8 cellular contexts compared by ENCODE assay signal in the genomic region with DNA sequence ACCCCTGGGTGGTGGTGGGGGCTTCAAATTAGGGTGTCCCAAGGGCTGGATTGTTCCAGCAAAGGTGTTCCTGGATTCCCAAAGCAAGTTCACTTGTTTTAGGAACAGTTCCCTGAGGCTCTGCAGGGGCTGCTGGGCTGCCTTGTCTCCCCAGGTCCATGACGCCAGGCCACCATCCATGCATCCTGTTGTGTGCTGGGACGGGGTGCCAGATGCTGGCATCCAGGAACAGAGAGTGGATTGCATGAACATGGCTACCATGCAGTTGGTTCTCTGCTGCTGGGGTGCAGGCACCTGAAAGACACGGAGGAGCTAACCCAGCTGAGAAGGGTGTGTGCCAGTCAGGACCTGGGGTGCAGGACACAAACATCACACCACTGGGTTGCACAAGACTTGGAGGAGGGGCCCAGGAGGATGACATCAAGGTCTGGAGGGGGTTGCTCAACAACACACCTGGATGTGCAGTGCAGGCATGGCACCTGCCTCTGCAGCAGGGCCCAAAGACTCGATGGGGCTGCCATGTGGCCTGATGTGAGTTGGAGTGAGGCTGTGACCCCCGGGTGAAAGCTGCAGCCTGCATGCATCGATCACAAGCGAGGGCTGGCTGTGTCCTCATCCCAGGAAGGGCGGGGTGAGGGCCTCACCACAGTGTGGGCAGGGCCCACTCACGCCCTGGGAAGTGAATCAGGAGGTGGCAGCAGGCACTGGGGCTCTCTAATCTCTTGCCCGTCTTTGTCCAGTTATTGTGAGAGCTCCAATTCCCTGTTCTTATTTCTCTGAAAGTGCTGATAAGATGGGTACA.
DNase-seq lines count a peak whose midpoint lies in the region; ATAC-seq and TF ChIP-seq lines count a peak whose summit lies in the region.
"Had no signal": no experiment of that assay in that cellular context is flagged by ENCODE, and none has a peak within 500 bp of the region (broad histone marks: within the 10 kb centered on the region; RNA-seq: fewer than 3 reads in every experiment).

No MANE protein-coding gene starts in this region.

- H3K9me3 ChIP-seq in OCI-LY3 (ENCODE audit: insufficient read depth, low read length) (no peaks in the 10 kb centered on the region), breast epithelium (no peaks in the 10 kb centered on the region)

- peaks cover 9% of the 10 kb centered on the region for H3K4me1 Mint-ChIP-seq in GM23338
- peaks cover 20 to 76% (median 62%) of the 10 kb centered on the region in 4 donors for H3K4me1 Mint-ChIP-seq in naive thymus-derived CD8-positive, alpha-beta T cell
- no peaks in the 10 kb centered on the region for H3K4me1 Mint-ChIP-seq in type B pancreatic cell (ENCODE audit: unreplicated experiment)

- H3K9ac ChIP-seq in OCI-LY3 (ENCODE audit: low read length), result no peak overlapping the region

- H3K27ac ChIP-seq in GM23338 (ENCODE audit: low read depth) (no peak overlapping the region), OCI-LY3 (ENCODE audit: low read length) (no peak overlapping the region), breast epithelium (peak overlapping the region; percentile 18 to 76)

- H3K36me3 Mint-ChIP-seq in GM23338 (ENCODE audit: low read depth) (no peaks in the 10 kb centered on the region), type B pancreatic cell (no peaks in the 10 kb centered on the region)
- no peaks in the 10 kb centered on the region for H3K36me3 Mint-ChIP-seq in naive thymus-derived CD8-positive, alpha-beta T cell

- H3K4me1 ChIP-seq in GM23338 (ENCODE audit: insufficient read depth) (peaks cover 8% of the 10 kb centered on the region), OCI-LY3 (ENCODE audit: low read length) (peaks cover 36% of the 10 kb centered on the region), breast epithelium (no peaks in the 10 kb centered on the region)

- intact Hi-C loops in breast epithelium (cut with DNase I; ENCODE audit: low total_unique reads), result no loop called here

- H3K4me3 ChIP-seq in GM23338 (no peak overlapping the region), OCI-LY3 (ENCODE audit: low read length) (no peak overlapping the region), breast epithelium (no peak overlapping the region)

- POLR2A ChIA-PET in naive thymus-derived CD8-positive, alpha-beta T cell (lab: Charles Lee), result interaction anchor here (0.7 to 3.2 kb wide), 9 partner anchors 11 to 488 kb away, joined by 3 to 28 read pairs (median 4); partner anchors contain the start of genes C22orf39, CDC45, ESS2 and MRPL40

- H2AFZ ChIP-seq in GM23338 (peak overlapping the region; percentile 18; the same call in 1 of the 2 replicates), OCI-LY3 (ENCODE audit: low read depth, low read length) (peak overlapping the region; percentile 53)

- H3K27me3 ChIP-seq in GM23338 (ENCODE audit: insufficient read depth) (no peaks in the 10 kb centered on the region), OCI-LY3 (ENCODE audit: low read depth, low read length) (no peaks in the 10 kb centered on the region), breast epithelium (peaks cover 0 to 6% of the 10 kb centered on the region in 2 donors)

- no peaks in the 10 kb centered on the region for H3K79me2 ChIP-seq in GM23338 (replicated peaks; ENCODE audit: insufficient read depth)
- no peaks in the 10 kb centered on the region for H3K79me2 ChIP-seq in OCI-LY3 (ENCODE audit: low read length)

- H4K20me1 ChIP-seq in GM23338 (replicated peaks; ENCODE audit: insufficient read depth) (no peaks in the 10 kb centered on the region), OCI-LY3 (ENCODE audit: insufficient read depth, low read length) (no peaks in the 10 kb centered on the region)

- DNase-seq in GM23338 (ENCODE audit: low spot score) (no peak), breast epithelium (ENCODE audit: low spot score in 2 of 2) (no peak), medulla oblongata (ENCODE audit: extremely low spot score) (no peak), type B pancreatic cell (ENCODE audit: extremely low spot score, unreplicated experiment) (no peak), NCI-H2227 treated with DMSO at 0.1 percent for 48 hours (lab: John Stamatoyannopoulos, UW) (no peak)
- peak in 3 of 10 donors; percentile 19 to 40 (median 30) for DNase-seq in naive thymus-derived CD8-positive, alpha-beta T cell
- DNase-seq: EL had no signal

- peaks cover 5% of the 10 kb centered on the region for H3K27me3 Mint-ChIP-seq in GM23338 (ENCODE audit: insufficient read depth, low read depth, poor library complexity)
- peaks cover 0 to 3% (median 0%) of the 10 kb centered on the region in 5 donors for H3K27me3 Mint-ChIP-seq in naive thymus-derived CD8-positive, alpha-beta T cell
- H3K27me3 Mint-ChIP-seq in type B pancreatic cell, result peaks cover 3% of the 10 kb centered on the region

- H3K36me3 ChIP-seq in GM23338 (ENCODE audit: insufficient read depth) (no peaks in the 10 kb centered on the region), OCI-LY3 (replicated peaks; ENCODE audit: low read depth, low read length) (no peaks in the 10 kb centered on the region), breast epithelium (no peaks in the 10 kb centered on the region)

- H3K9me3 Mint-ChIP-seq in GM23338 (no peaks in the 10 kb centered on the region), type B pancreatic cell (no peaks in the 10 kb centered on the region)
- no peaks in the 10 kb centered on the region for H3K9me3 Mint-ChIP-seq in naive thymus-derived CD8-positive, alpha-beta T cell

- no peak for TF ChIP-seq POLR2A in breast epithelium (IDR thresholded peaks at IDR 0.05)

- H3K4me3 Mint-ChIP-seq in GM23338 (no peak overlapping the region), type B pancreatic cell (no peak overlapping the region)
- H3K4me3 Mint-ChIP-seq in naive thymus-derived CD8-positive, alpha-beta T cell, result peak overlapping the region; percentile 62 to 85 (median 78)

- no peak for TF ChIP-seq CTCF in GM23338 (conservative IDR thresholded peaks at IDR 0.05; ENCODE audit: low read depth in 2 of 2)
- no peak for TF ChIP-seq CTCF in OCI-LY3 (IDR thresholded peaks at IDR 0.05; ENCODE audit: low read depth, low read length)
- no peak for TF ChIP-seq CTCF in breast epithelium (IDR thresholded peaks at IDR 0.05)
- no peak for TF ChIP-seq CTCF in type B pancreatic cell (conservative IDR thresholded peaks at IDR 0.05)

- H3K4me2 ChIP-seq in GM23338 (no peak overlapping the region), OCI-LY3 (ENCODE audit: low read length) (peak overlapping the region; percentile 39)

- no peaks in the 10 kb centered on the region for H3F3A ChIP-seq in GM23338 (replicated peaks; ENCODE audit: low read depth)

- no peak for ATAC-seq in GM23338
- ATAC-seq in naive thymus-derived CD8-positive, alpha-beta T cell, result peak; percentile 3 to 12

- H3K27ac Mint-ChIP-seq in GM23338 (no peak overlapping the region), type B pancreatic cell (no peak overlapping the region)
- H3K27ac Mint-ChIP-seq in naive thymus-derived CD8-positive, alpha-beta T cell, result peak overlapping the region; percentile 91 to 97 (median 94)

- H3K9me2 ChIP-seq in GM23338 (ENCODE audit: insufficient read depth), result peaks cover 5% of the 10 kb centered on the region; the same call in 1 of the 2 replicates

TF ChIP-seq in GM23338, 12 proteins besides CTCF, POLR2A, EP300 and RAD21 (continues in another document):
- TF ChIP-seq EZH2 (IDR thresholded peaks at IDR 0.05; ENCODE audit: low read depth, unreplicated experiment) (no peak), POLR2AphosphoS5 (IDR thresholded peaks at IDR 0.05; ENCODE audit: low read depth) (no peak), STAT1 (IDR thresholded peaks at IDR 0.05; ENCODE audit: unreplicated experiment) (no peak), ZNF331 (CRISPR knock-in tag; IDR thresholded peaks at IDR 0.05; ENCODE audit: low read depth) (no peak)

Comparison
In these comparisons a context has a peak if more than half of its experiments do, and no peak if none do; other contexts are left out.
1. H3K27ac ChIP-seq: peak in breast epithelium (2 of 2); none in GM23338 (single experiment) and OCI-LY3 (single experiment).
2. H3K27ac Mint-ChIP-seq: peak in naive thymus-derived CD8-positive, alpha-beta T cell (10 of 10); none in GM23338 (single experiment) and type B pancreatic cell (single experiment).
3. H3K4me3 Mint-ChIP-seq: peak in naive thymus-derived CD8-positive, alpha-beta T cell (10 of 10); none in GM23338 (single experiment) and type B pancreatic cell (single experiment).